Comparison of ENCODE assay signal across 1 cellular context in genomic region chr4:139814285-139815015, GRCh38.
TF ChIP-seq lines count a peak whose summit lies in the region.

No MANE protein-coding gene starts in this region.

TF ChIP-seq in GM23338, 12 proteins besides CTCF, POLR2A, EP300 and RAD21 (continued from another document):
- TF ChIP-seq ZNF462 (CRISPR knock-in tag; IDR thresholded peaks at IDR 0.05) (no peak), ZNF331 (CRISPR knock-in tag; IDR thresholded peaks at IDR 0.05; ENCODE audit: low read depth) (no peak), EZH2phosphoT487 (IDR thresholded peaks at IDR 0.05; ENCODE audit: unreplicated experiment) (no peak), POLR2AphosphoS5 (IDR thresholded peaks at IDR 0.05; ENCODE audit: low read depth) (no peak), CREB1 (CRISPR knock-in tag; IDR thresholded peaks at IDR 0.05; ENCODE audit: low read depth) (no peak), STAT1 (IDR thresholded peaks at IDR 0.05; ENCODE audit: unreplicated experiment) (no peak), NANOG (IDR thresholded peaks at IDR 0.05; ENCODE audit: borderline replicate concordance) (no peak)
- TF ChIP-seq, protein P1, sequence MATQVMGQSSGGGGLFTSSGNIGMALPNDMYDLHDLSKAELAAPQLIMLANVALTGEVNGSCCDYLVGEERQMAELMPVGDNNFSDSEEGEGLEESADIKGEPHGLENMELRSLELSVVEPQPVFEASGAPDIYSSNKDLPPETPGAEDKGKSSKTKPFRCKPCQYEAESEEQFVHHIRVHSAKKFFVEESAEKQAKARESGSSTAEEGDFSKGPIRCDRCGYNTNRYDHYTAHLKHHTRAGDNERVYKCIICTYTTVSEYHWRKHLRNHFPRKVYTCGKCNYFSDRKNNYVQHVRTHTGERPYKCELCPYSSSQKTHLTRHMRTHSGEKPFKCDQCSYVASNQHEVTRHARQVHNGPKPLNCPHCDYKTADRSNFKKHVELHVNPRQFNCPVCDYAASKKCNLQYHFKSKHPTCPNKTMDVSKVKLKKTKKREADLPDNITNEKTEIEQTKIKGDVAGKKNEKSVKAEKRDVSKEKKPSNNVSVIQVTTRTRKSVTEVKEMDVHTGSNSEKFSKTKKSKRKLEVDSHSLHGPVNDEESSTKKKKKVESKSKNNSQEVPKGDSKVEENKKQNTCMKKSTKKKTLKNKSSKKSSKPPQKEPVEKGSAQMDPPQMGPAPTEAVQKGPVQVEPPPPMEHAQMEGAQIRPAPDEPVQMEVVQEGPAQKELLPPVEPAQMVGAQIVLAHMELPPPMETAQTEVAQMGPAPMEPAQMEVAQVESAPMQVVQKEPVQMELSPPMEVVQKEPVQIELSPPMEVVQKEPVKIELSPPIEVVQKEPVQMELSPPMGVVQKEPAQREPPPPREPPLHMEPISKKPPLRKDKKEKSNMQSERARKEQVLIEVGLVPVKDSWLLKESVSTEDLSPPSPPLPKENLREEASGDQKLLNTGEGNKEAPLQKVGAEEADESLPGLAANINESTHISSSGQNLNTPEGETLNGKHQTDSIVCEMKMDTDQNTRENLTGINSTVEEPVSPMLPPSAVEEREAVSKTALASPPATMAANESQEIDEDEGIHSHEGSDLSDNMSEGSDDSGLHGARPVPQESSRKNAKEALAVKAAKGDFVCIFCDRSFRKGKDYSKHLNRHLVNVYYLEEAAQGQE (IDR thresholded peaks at IDR 0.05; ENCODE audit: unreplicated experiment) = no peak
